ENCODE assay signal across 8 cellular contexts in the genomic region with DNA sequence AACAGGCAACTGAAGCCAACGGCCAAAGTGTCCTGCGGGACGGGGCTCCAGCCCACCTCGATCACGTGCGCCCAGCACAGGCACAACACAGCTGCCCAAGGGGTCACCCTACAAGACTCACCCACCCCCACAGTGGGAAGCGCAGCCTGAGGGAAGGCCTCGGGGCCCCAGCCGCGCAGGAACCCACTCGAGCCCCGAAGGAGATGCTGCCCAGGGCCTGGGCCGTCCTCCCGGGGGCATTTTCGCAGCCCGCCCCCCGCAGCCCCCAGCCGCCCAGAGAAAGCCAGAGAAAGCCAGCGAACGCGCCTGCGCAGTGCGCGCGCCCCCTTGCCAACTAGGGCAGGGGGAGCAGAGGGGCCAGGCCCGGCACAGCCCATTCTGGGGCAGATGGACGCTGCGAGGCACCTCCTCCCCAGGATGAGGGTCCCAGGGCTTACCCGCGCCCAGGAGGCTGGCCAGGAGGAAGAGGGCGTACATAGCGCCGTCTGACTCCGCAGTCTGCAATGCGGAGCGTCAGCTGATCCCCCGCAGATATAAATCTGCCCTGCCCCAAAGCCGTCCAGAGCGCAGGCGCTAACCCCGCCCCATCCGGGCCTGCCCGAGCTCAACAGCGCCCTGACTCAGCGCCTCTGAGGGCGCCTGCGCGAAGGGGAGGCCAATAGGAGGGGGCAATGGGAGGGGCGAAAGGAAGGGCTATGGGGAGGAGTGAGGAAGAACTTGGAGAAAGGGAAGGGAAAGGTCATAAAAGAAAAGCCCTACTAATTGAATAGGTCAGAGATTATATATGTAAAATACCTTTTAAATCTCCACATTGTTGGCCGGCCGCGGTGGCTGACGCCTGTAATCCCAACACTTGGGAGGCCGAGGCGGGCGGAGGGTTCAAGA. TPM values are rescaled to one million over a fixed set of nuclear protein-coding genes. Genes with fewer than 3 reads are reported as not detected.
DNase-seq lines count a peak whose midpoint lies in the region; ATAC-seq, FAIRE-seq and TF ChIP-seq lines count a peak whose summit lies in the region.

Gene PSAP (minus strand): TSS at position 507 of the 885 bp plus-strand sequence. CDS start 30 bp downstream, at position 477.

- H3K4me2 ChIP-seq in keratinocyte (ENCODE audit: control insufficient read depth, extremely low read depth, insufficient read depth, low read depth, low read length) = peak within 1 kb of the TSS; percentile 92

- TF ChIP-seq POLR2A in GM19193 (IDR thresholded peaks at IDR 0.05; ENCODE audit: extremely low read depth, insufficient read depth, insufficient read length) = peak; percentile 99

- H3K27ac Mint-ChIP-seq in chondrocyte (ENCODE audit: unreplicated experiment) = peak within 1 kb of the TSS; percentile 85

- peaks cover 38% of the 10 kb centered on the region for H3K4me1 ChIP-seq in keratinocyte (ENCODE audit: control insufficient read depth, extremely low read depth, insufficient read depth, low read length)

- peak within 1 kb of the TSS; percentile 33 for H2AFZ ChIP-seq in keratinocyte (ENCODE audit: control insufficient read depth, low read length)

- DNase-seq in AML-193 (lab: John Stamatoyannopoulos, UW) (peak; percentile 85 to 91), NCI-H510A treated with DMSO at 0.1 percent for 48 hours (lab: John Stamatoyannopoulos, UW) (peak; percentile 96), chondrocyte (ENCODE audit: low spot score) (peak; percentile 99), keratinocyte (ENCODE audit: low read depth, low spot score) (peak; percentile 84)
- DNase-seq in activated CD4-positive, alpha-beta T cell treated with anti-CD3 and anti-CD28 coated beads for 24 hours (ENCODE audit: low read depth in 2 of 2) = peak; percentile 99
- DNase-seq in stimulated activated CD4-positive, alpha-beta T cell treated with anti-CD3 and anti-CD28 coated beads, Interleukin-15, amount 100 ng/mL, for 1 hour (ENCODE audit: low read depth in 1 of 2, low spot score in 1 of 2) = peak; percentile 96 to 98

- H3K79me2 ChIP-seq in keratinocyte (ENCODE audit: control insufficient read depth, insufficient read depth, low read length) = peaks cover 50% of the 10 kb centered on the region

- no peaks in the 10 kb centered on the region for H3K27me3 ChIP-seq in keratinocyte (ENCODE audit: control insufficient read depth, extremely low read depth, insufficient read depth, low read length)

- H3K27ac ChIP-seq in keratinocyte (ENCODE audit: control insufficient read depth, insufficient read depth, low read length) = peak within 1 kb of the TSS; percentile 98

- no peaks in the 10 kb centered on the region for H3K27me3 Mint-ChIP-seq in chondrocyte (ENCODE audit: low read depth)

- peak; percentile 90 for ATAC-seq in HG03439 (IDR thresholded peaks at IDR 0.05; ENCODE audit: unreplicated experiment)

- H3K9me1 ChIP-seq in keratinocyte (ENCODE audit: control insufficient read depth, extremely low read depth, insufficient read depth, low read length) = peaks cover 7% of the 10 kb centered on the region

- H3K9me3 ChIP-seq in keratinocyte (ENCODE audit: control insufficient read depth, low read depth, low read length) = no peaks in the 10 kb centered on the region

- peak; percentile 51 for FAIRE-seq in keratinocyte (lab: Jason Lieb, UNC)

- peak; percentile 14 for TF ChIP-seq CTCF in chondrocyte (IDR thresholded peaks at IDR 0.05)
- peak in 1 of 3 experiments; percentile 12 for TF ChIP-seq CTCF in keratinocyte (optimal IDR thresholded peaks at IDR 0.05 in 1 of 3, IDR thresholded peaks at IDR 0.05 in 1 of 3, conservative IDR thresholded peaks at IDR 0.05 in 1 of 3; ENCODE audit: extremely low read depth in 1 of 3, insufficient read depth in 2 of 3, low read length in 3 of 3)

- H3K9ac ChIP-seq in keratinocyte (ENCODE audit: control insufficient read depth, extremely low read depth, insufficient read depth, low read length) = peak within 1 kb of the TSS; percentile 99

- H3K4me3 ChIP-seq in keratinocyte (ENCODE audit: control insufficient read depth in 2 of 3, extremely low read depth in 1 of 3, insufficient read depth in 2 of 3, low read depth in 1 of 3, low read length in 3 of 3) = peak within 1 kb of the TSS; percentile 97 to 100 (median 99)

- H3K4me3 Mint-ChIP-seq in chondrocyte (ENCODE audit: unreplicated experiment) = peak within 1 kb of the TSS; percentile 94

- peaks cover 49% of the 10 kb centered on the region for H3K4me1 Mint-ChIP-seq in chondrocyte (ENCODE audit: low read depth)

- peaks cover 11% of the 10 kb centered on the region for H4K20me1 ChIP-seq in keratinocyte (ENCODE audit: control insufficient read depth, extremely low read depth, insufficient read depth, low read length)

- H3K36me3 ChIP-seq in keratinocyte (ENCODE audit: control insufficient read depth in 2 of 2, extremely low read depth in 1 of 2, insufficient read depth in 2 of 2, low read length in 2 of 2) = peaks cover 3 to 5% of the 10 kb centered on the region in 2 experiments

- dilution Hi-C loops in keratinocyte (cut with MboI; ENCODE audit: extremely low pct_ligation_motif_present, low sequenced_read_pairs) = no loop called here

- no peaks in the 10 kb centered on the region for H3K9me3 Mint-ChIP-seq in chondrocyte (ENCODE audit: low read depth)

- H3K36me3 Mint-ChIP-seq in chondrocyte (ENCODE audit: low read depth) = peaks cover 1% of the 10 kb centered on the region

RNA-seq across cellular contexts. Expression of gene PSAP, which starts in this region (rescaled TPM):
- 963 to 1,130 TPM (median 970 TPM) in 3 replicates for total RNA-seq in chondrocyte
- polyA plus RNA-seq in keratinocyte = 1,046 to 1,773 TPM (median 1,075 TPM) in 3 replicates
- 402 TPM for polyA plus RNA-seq in keratinocyte (2011; ENCODE audit: low read depth)
- 506 and 636 TPM in 2 replicates for polyA plus RNA-seq in keratinocyte (2011; cell fraction: cytosol; rRNA removed)
- polyA plus RNA-seq in keratinocyte (2011; cell fraction: nucleus; rRNA removed) = 2,809 and 2,922 TPM in 2 replicates
- polyA plus RNA-seq in keratinocyte (2012; ENCODE audit: low replicate concordance) = 770 and 922 TPM in 2 replicates
- 923 to 1,705 TPM (median 959 TPM) in 3 replicates for polyA minus RNA-seq in keratinocyte
- polyA minus RNA-seq in keratinocyte (2011; cell fraction: cytosol; rRNA and poly(A)+ RNA removed) = 929 TPM
- polyA minus RNA-seq in keratinocyte (2011; cell fraction: nucleus; rRNA and poly(A)+ RNA removed) = 2,484 and 3,447 TPM in 2 replicates

Comparison
In these comparisons a context has a peak if more than half of its experiments do, and no peak if none do; other contexts are left out.
1. Peak in every context shown above with its lines: DNase-seq, ATAC-seq, H3K4me3 ChIP-seq and H3K27ac ChIP-seq.